In genomic region chr7:27187158-27187701, GRCh38 we compare ENCODE assay signal across 15 cellular contexts. TPM values are rescaled to one million over a fixed set of nuclear protein-coding genes. Genes with fewer than 3 reads are reported as not detected.
DNase-seq lines count a peak whose midpoint lies in the region; ATAC-seq and TF ChIP-seq lines count a peak whose summit lies in the region.
"Had no signal": no experiment of that assay in that cellular context is flagged by ENCODE, and none has a peak within 500 bp of the region (broad histone marks: within the 10 kb centered on the region; RNA-seq: fewer than 3 reads in every experiment).

No MANE protein-coding gene starts in this region.

- H3K27me3 ChIP-seq in BJ (ENCODE audit: control insufficient read depth, insufficient read depth, low read length) = no peaks in the 10 kb centered on the region
- H3K27me3 ChIP-seq in osteoblast (ENCODE audit: insufficient read depth, low read length) = no peaks in the 10 kb centered on the region

- H3K4me3 ChIP-seq in BJ (ENCODE audit: low read depth, low read length) (peak overlapping the region; percentile 60), HFF-Myc (replicated peaks; ENCODE audit: low read depth, low read length) (peak overlapping the region; percentile 83), epithelial cell of proximal tubule (ENCODE audit: low read depth, low read length) (peak overlapping the region; percentile 42), osteoblast (ENCODE audit: insufficient read depth, low read length) (peak overlapping the region; percentile 92)
- H3K4me3 ChIP-seq: gastroesophageal sphincter had no signal

- H3K79me2 ChIP-seq in osteoblast (ENCODE audit: insufficient read depth, low read length) = peaks cover 98% of the 10 kb centered on the region

- no peak overlapping the region for H3K4me3 Mint-ChIP-seq in progenitor cell of endocrine pancreas (ENCODE audit: low read depth)

- no peaks in the 10 kb centered on the region for H3K9me3 Mint-ChIP-seq in progenitor cell of endocrine pancreas (ENCODE audit: low read depth)

- no peaks in the 10 kb centered on the region for H3K36me3 Mint-ChIP-seq in progenitor cell of endocrine pancreas (ENCODE audit: insufficient read depth)

- peaks cover 99% of the 10 kb centered on the region for H3K27me3 Mint-ChIP-seq in progenitor cell of endocrine pancreas

- CTCF ChIA-PET in BJ (lab: Yijun Ruan, JAX) = interaction anchor here (1.2 to 12.5 kb wide), 6 partner anchors 9 to 883 kb away, joined by 3 to 187 read pairs (median 8); partner anchors contain the start of genes HOXA10 and HOXA9

- intact Hi-C loops in sciatic nerve (cut with DNase I) = no loop called here

- no peaks in the 10 kb centered on the region for H4K20me1 ChIP-seq in osteoblast (ENCODE audit: insufficient read depth, low read length)

- no peak overlapping the region for H2AFZ ChIP-seq in osteoblast (ENCODE audit: low read length)

- peaks cover 60% of the 10 kb centered on the region for H3K4me1 ChIP-seq in osteoblast (ENCODE audit: insufficient read depth, low read length)

- no peak overlapping the region for H3K27ac Mint-ChIP-seq in progenitor cell of endocrine pancreas

- H3K4me2 ChIP-seq in osteoblast (ENCODE audit: insufficient read depth, low read length) = peak overlapping the region; percentile 96

- H3K27ac ChIP-seq in osteoblast (ENCODE audit: low read depth, low read length) = peak overlapping the region; percentile 95
- H3K27ac ChIP-seq: gastroesophageal sphincter had no signal

- no peaks in the 10 kb centered on the region for H3K9me3 ChIP-seq in osteoblast (ENCODE audit: low read depth, low read length)
- H3K9me3 ChIP-seq: gastroesophageal sphincter had no signal

- DNase-seq in BJ (ENCODE audit: low read depth) (peak; percentile 37), HFF-Myc (ENCODE audit: extremely low read depth, low read depth) (no peak), epithelial cell of proximal tubule (ENCODE audit: low read depth) (no peak), osteoblast (ENCODE audit: insufficient read length, low spot score, missing footprints) (peak; percentile 87), DMS 273 (lab: John Stamatoyannopoulos, UW; ENCODE audit: unreplicated experiment) (no peak), progenitor cell of endocrine pancreas (ENCODE audit: low spot score, unreplicated experiment) (no peak), sciatic nerve (ENCODE audit: low spot score) (no peak)
- DNase-seq: AML-193; stimulated activated CD4-positive, alpha-beta T cell treated with anti-CD3 and anti-CD28 coated beads, Interleukin-15, amount 100 ng/mL, for 24 hours had no signal

- ATAC-seq in GM19328 (IDR thresholded peaks at IDR 0.05; ENCODE audit: unreplicated experiment) (no peak), sciatic nerve (no peak)
- ATAC-seq: gastroesophageal sphincter had no signal

- TF ChIP-seq CTCF in BJ (IDR thresholded peaks at IDR 0.05; ENCODE audit: insufficient read depth, low read depth, low read length) (no peak), HFF-Myc (IDR thresholded peaks at IDR 0.05; ENCODE audit: low read depth, low read length, missing control alignments) (no peak), epithelial cell of proximal tubule (conservative IDR thresholded peaks at IDR 0.05; ENCODE audit: low read depth, low read length) (no peak), osteoblast (IDR thresholded peaks at IDR 0.05; ENCODE audit: extremely low read depth, low read depth, low read length) (no peak), progenitor cell of endocrine pancreas (IDR thresholded peaks at IDR 0.05; ENCODE audit: unreplicated experiment) (no peak)

- peaks cover 6% of the 10 kb centered on the region for H3K4me1 Mint-ChIP-seq in progenitor cell of endocrine pancreas (ENCODE audit: low read depth)

- POLR2A ChIA-PET in BJ (lab: Charles Lee) = interaction anchor here (0.6 to 1.7 kb wide), 5 partner anchors 8 to 578 kb away, joined by 5 to 11 read pairs (median 8); no protein-coding TSS in a partner anchor

- H3K36me3 ChIP-seq in BJ (ENCODE audit: control insufficient read depth, insufficient read depth, low read length) (peaks cover 4% of the 10 kb centered on the region), osteoblast (ENCODE audit: insufficient read depth, low read length) (peaks cover 4% of the 10 kb centered on the region)
- H3K36me3 ChIP-seq: gastroesophageal sphincter had no signal

RNA-seq across cellular contexts. Expression of gene HOXA11, which starts 2.2 kb away (rescaled TPM):
- polyA plus RNA-seq in BJ (2011; rRNA removed) = 27.7 and 34.0 TPM in 2 replicates
- 8.4 and 15.0 TPM in 2 replicates for polyA minus RNA-seq in BJ (2011; rRNA and poly(A)+ RNA removed)
- total RNA-seq in epithelial cell of proximal tubule = 10.7 and 12.5 TPM in 2 replicates
- total RNA-seq in osteoblast = 14.4 and 15.2 TPM in 2 replicates
- total RNA-seq in progenitor cell of endocrine pancreas = not detected in 2 replicates
- total RNA-seq in sciatic nerve = 1.3 TPM
- total RNA-seq: H9 had no signal

RNA-seq across cellular contexts. Expression of gene HOXA13, which starts 12.7 kb away (rescaled TPM):
- 4.6 and 9.2 TPM in 2 replicates for polyA plus RNA-seq in BJ (2011; rRNA removed)
- polyA minus RNA-seq in BJ (2011; rRNA and poly(A)+ RNA removed) = 4.9 and 5.7 TPM in 2 replicates
- not detected in 2 replicates for total RNA-seq in epithelial cell of proximal tubule
- 6.2 and 8.0 TPM in 2 replicates for total RNA-seq in osteoblast
- total RNA-seq in progenitor cell of endocrine pancreas = not detected in 2 replicates
- total RNA-seq in sciatic nerve = 0.18 TPM
- total RNA-seq: aorta, dermis microvascular lymphatic vessel endothelial cell, G401, H9 had no signal

RNA-seq across cellular contexts. Expression of gene HOXA10, which starts 13.1 kb away (rescaled TPM):
- polyA plus RNA-seq in BJ (2011; rRNA removed) = 54.7 and 59.6 TPM in 2 replicates
- 32.3 and 43.4 TPM in 2 replicates for polyA minus RNA-seq in BJ (2011; rRNA and poly(A)+ RNA removed)
- total RNA-seq in epithelial cell of proximal tubule (36.7 and 51.7 TPM in 2 replicates), osteoblast (32.1 and 43.1 TPM in 2 replicates), progenitor cell of endocrine pancreas (not detected in 2 replicates), sciatic nerve (11.2 TPM)
- total RNA-seq: H9 had no signal

RNA-seq across cellular contexts. Expression of gene HOXA9, which starts 21.9 kb away (rescaled TPM):
- 12.6 and 15.0 TPM in 2 replicates for polyA plus RNA-seq in BJ (2011; rRNA removed)
- 1.4 and 3.4 TPM in 2 replicates for polyA minus RNA-seq in BJ (2011; rRNA and poly(A)+ RNA removed)
- total RNA-seq in epithelial cell of proximal tubule (82.4 and 104 TPM in 2 replicates), osteoblast (15.3 and 19.5 TPM in 2 replicates), progenitor cell of endocrine pancreas (not detected in 2 replicates), sciatic nerve (7.1 TPM)
- total RNA-seq: H9 had no signal

RNA-seq across cellular contexts. Expression of gene HOXA7, which starts 30.8 kb away (rescaled TPM):
- 3.8 and 4.4 TPM in 2 replicates for polyA plus RNA-seq in BJ (2011; rRNA removed)
- 1.4 and 2.3 TPM in 2 replicates for polyA minus RNA-seq in BJ (2011; rRNA and poly(A)+ RNA removed)
- total RNA-seq in epithelial cell of proximal tubule (21.4 and 27.9 TPM in 2 replicates), osteoblast (3.6 and 4.4 TPM in 2 replicates), progenitor cell of endocrine pancreas (1.4 and 1.5 TPM in 2 replicates), sciatic nerve (6.2 TPM)
- total RNA-seq: H9 had no signal

Comparison
In these comparisons a context has a peak if more than half of its experiments do, and no peak if none do; other contexts are left out.
1. DNase-seq: peak in BJ (single experiment) and osteoblast (single experiment); none in HFF-Myc (single experiment), epithelial cell of proximal tubule (single experiment), DMS 273 (single experiment), progenitor cell of endocrine pancreas (single experiment) and sciatic nerve (single experiment).
2. H3K4me3 ChIP-seq: peak in every context shown above with its lines; median percentile 92 in osteoblast; 83 in HFF-Myc; 60 in BJ; 42 in epithelial cell of proximal tubule.
3. RNA of gene HOXA10, which starts 13.1 kb away (total RNA-seq): 32.1 to 43.1 TPM in osteoblast, 36.7 to 51.7 TPM in epithelial cell of proximal tubule and 11.2 TPM in sciatic nerve (single experiment); not detected in progenitor cell of endocrine pancreas; every median in the first group is over 10 times any median in the second.